In genomic region chr19:10760268-10760944, GRCh38 we compare ENCODE assay signal across 8 cellular contexts. TPM values are rescaled to one million over a fixed set of nuclear protein-coding genes. Genes with fewer than 3 reads are reported as not detected.
A peak's percentile ranks its signal among the peaks of the same experiment; 100 is the strongest.
DNase-seq lines count a peak whose midpoint lies in the region; ATAC-seq and TF ChIP-seq lines count a peak whose summit lies in the region.

No MANE protein-coding gene starts in this region.

- intact Hi-C loops in cardiac septum (cut with DNase I), result no loop called here
- intact Hi-C loops in sciatic nerve (cut with DNase I), result no loop called here

- peak overlapping the region; percentile 75 for H3K4me3 Mint-ChIP-seq in activated naive CD8-positive, alpha-beta T cell treated with anti-CD3 and anti-CD28 coated beads, Interleukin-2, amount 10 ng/mL, durations not matched to agents 7 days and 5 days

- peaks cover 43% of the 10 kb centered on the region for H3K36me3 Mint-ChIP-seq in activated naive CD8-positive, alpha-beta T cell treated with anti-CD3 and anti-CD28 coated beads, Interleukin-2, amount 10 ng/mL, durations not matched to agents 7 days and 5 days

- peak overlapping the region; percentile 48 for H3K27ac ChIP-seq in cardiac muscle cell
- peak overlapping the region in 14 of 21 experiments; percentile 5 to 88 (median 60) for H3K27ac ChIP-seq in skin epidermis

- no peaks in the 10 kb centered on the region for H3K36me3 ChIP-seq in cardiac muscle cell

- H3K4me1 Mint-ChIP-seq in activated naive CD8-positive, alpha-beta T cell treated with anti-CD3 and anti-CD28 coated beads, Interleukin-2, amount 10 ng/mL, durations not matched to agents 7 days and 5 days, result peaks cover 60% of the 10 kb centered on the region

- no peaks in the 10 kb centered on the region for H3K9me3 ChIP-seq in cardiac muscle cell (ENCODE audit: low read depth)

- POLR2A ChIA-PET in activated naive CD8-positive, alpha-beta T cell treated with anti-CD3 and anti-CD28 coated beads, Interleukin-2, amount 10 ng/mL, durations not matched to agents 7 days and 5 days (lab: Charles Lee), result interaction anchor here (0.5 to 3.2 kb wide), 7 partner anchors 13 to 333 kb away, joined by 3 to 18 read pairs (median 5); partner anchors contain the start of genes DNM2 and TMED1

- DNase-seq in cardiac muscle cell (ENCODE audit: low read depth in 1 of 2, low spot score in 1 of 2), result peak in 1 of 2 donors; percentile 15
- DNase-seq in cardiac septum (ENCODE audit: low spot score), result no peak
- peak; percentile 34 for DNase-seq in NCI-H69 (lab: John Stamatoyannopoulos, UW)
- no peak for DNase-seq in activated naive CD8-positive, alpha-beta T cell treated with anti-CD3 and anti-CD28 coated beads, Interleukin-2, amount 10 ng/mL, durations not matched to agents 7 days and 5 days
- no peak for DNase-seq in sciatic nerve (ENCODE audit: low spot score)
- DNase-seq in NOMO-1 treated with dmso at 0.1 percent for 144 hours (lab: John Stamatoyannopoulos, UW; ENCODE audit: unreplicated experiment), result no peak

- H3K4me3 ChIP-seq in cardiac muscle cell (no peak overlapping the region), skin epidermis (no peak overlapping the region)

- no peaks in the 10 kb centered on the region for H3K9me3 Mint-ChIP-seq in activated naive CD8-positive, alpha-beta T cell treated with anti-CD3 and anti-CD28 coated beads, Interleukin-2, amount 10 ng/mL, durations not matched to agents 7 days and 5 days

- no peaks in the 10 kb centered on the region for H3K4me1 ChIP-seq in cardiac muscle cell (ENCODE audit: low read depth)

- H3K27ac Mint-ChIP-seq in activated naive CD8-positive, alpha-beta T cell treated with anti-CD3 and anti-CD28 coated beads, Interleukin-2, amount 10 ng/mL, durations not matched to agents 7 days and 5 days, result peak overlapping the region; percentile 89

- TF ChIP-seq CTCF in cardiac muscle cell (IDR thresholded peaks at IDR 0.05; ENCODE audit: low read depth, low read length), result no peak

- ATAC-seq in activated naive CD8-positive, alpha-beta T cell treated with anti-CD3 and anti-CD28 coated beads, Interleukin-2, amount 10 ng/mL, durations not matched to agents 7 days and 5 days (ENCODE audit: low read depth), result no peak
- ATAC-seq in sciatic nerve (no peak), GM19328 (IDR thresholded peaks at IDR 0.05; ENCODE audit: unreplicated experiment) (no peak)

- H3K27me3 ChIP-seq in cardiac muscle cell, result no peaks in the 10 kb centered on the region

- no peaks in the 10 kb centered on the region for H3K27me3 Mint-ChIP-seq in activated naive CD8-positive, alpha-beta T cell treated with anti-CD3 and anti-CD28 coated beads, Interleukin-2, amount 10 ng/mL, durations not matched to agents 7 days and 5 days

RNA-seq across cellular contexts. Expression of gene DNM2, which starts 42.5 kb away (rescaled TPM):
- total RNA-seq in cardiac muscle cell (122 and 124 TPM in 2 replicates), cardiac septum (138 TPM), sciatic nerve (136 TPM)
- polyA plus RNA-seq in cardiac muscle cell, result 132 and 146 TPM in 2 replicates
- 100 to 1,000 TPM; 249 to 259 TPM for total RNA-seq in activated naive CD8-positive, alpha-beta T cell treated with anti-CD3 and anti-CD28 coated beads, Interleukin-2, amount 10 ng/mL, durations not matched to agents 7 days and 5 days

RNA-seq across cellular contexts. Expression of gene QTRT1, which starts 59.2 kb away (rescaled TPM):
- 30.6 and 35.0 TPM in 2 replicates for total RNA-seq in cardiac muscle cell
- 70.8 and 84.1 TPM in 2 replicates for polyA plus RNA-seq in cardiac muscle cell
- total RNA-seq in cardiac septum, result 24.9 TPM
- 10 to 100 TPM; 35.9 to 37.7 TPM for total RNA-seq in activated naive CD8-positive, alpha-beta T cell treated with anti-CD3 and anti-CD28 coated beads, Interleukin-2, amount 10 ng/mL, durations not matched to agents 7 days and 5 days
- 43.8 TPM for total RNA-seq in sciatic nerve
